ENCODE assay signal across 16 cellular contexts in the genomic region with DNA sequence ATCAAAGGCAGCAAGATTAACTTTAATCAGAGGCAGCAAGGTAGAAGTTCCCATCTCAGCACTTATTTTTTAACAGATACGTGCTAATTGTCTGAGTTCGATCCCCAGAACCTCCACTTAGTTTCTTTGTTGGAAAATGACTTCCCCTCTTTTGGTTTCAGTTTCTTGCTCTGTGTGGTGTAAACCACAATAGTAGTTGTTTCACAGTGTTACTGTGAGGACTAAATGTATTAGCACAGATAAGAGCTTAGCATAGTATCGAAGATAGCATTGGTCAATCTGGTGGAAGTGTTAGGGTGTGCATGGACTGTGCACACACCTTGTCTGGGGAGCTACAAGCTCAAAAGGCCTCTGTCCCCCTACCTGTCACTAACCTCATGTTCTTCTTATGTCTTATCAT.
DNase-seq lines count a peak whose midpoint lies in the region; ATAC-seq lines count a peak whose summit lies in the region.
"Had no signal": no experiment of that assay in that cellular context is flagged by ENCODE, and none has a peak within 500 bp of the region (broad histone marks: within the 10 kb centered on the region; RNA-seq: fewer than 3 reads in every experiment).

No MANE protein-coding gene starts in this region.

- H3K4ac ChIP-seq in neuronal stem cell (ENCODE audit: low read length) = no peak overlapping the region

- no peak overlapping the region for H3K27ac ChIP-seq in neuronal stem cell (replicated peaks; ENCODE audit: low read length)
- H3K27ac ChIP-seq: A549, C4-2B had no signal

- no peaks in the 10 kb centered on the region for H3K4me1 Mint-ChIP-seq in activated naive CD8-positive, alpha-beta T cell treated with anti-CD3 and anti-CD28 coated beads, Interleukin-2, amount 10 ng/mL, durations not matched to agents 7 days and 5 days
- H3K4me1 Mint-ChIP-seq in activated naive CD8-positive, alpha-beta T cell treated with anti-CD3 and anti-CD28 coated beads for 36 hours = peaks cover 2% of the 10 kb centered on the region
- H3K4me1 Mint-ChIP-seq: T-cell had no signal

- H3K79me1 ChIP-seq in neuronal stem cell (ENCODE audit: low read depth, low read length) = no peaks in the 10 kb centered on the region

- no peak overlapping the region for H3K9ac ChIP-seq in neuronal stem cell (ENCODE audit: low read depth, low read length, poor library complexity)

- no peak overlapping the region for H3K18ac ChIP-seq in neuronal stem cell (ENCODE audit: low read length)

- H3K36me3 ChIP-seq in neuronal stem cell (replicated peaks in 1 of 2; ENCODE audit: control insufficient read depth in 2 of 2, insufficient read depth in 2 of 2, low read length in 2 of 2) = no peaks in the 10 kb centered on the region

- H3K27me3 Mint-ChIP-seq in activated naive CD8-positive, alpha-beta T cell treated with anti-CD3 and anti-CD28 coated beads, Interleukin-2, amount 10 ng/mL, durations not matched to agents 7 days and 5 days = no peaks in the 10 kb centered on the region
- H3K27me3 Mint-ChIP-seq in activated naive CD8-positive, alpha-beta T cell treated with anti-CD3 and anti-CD28 coated beads for 36 hours = no peaks in the 10 kb centered on the region
- H3K27me3 Mint-ChIP-seq: T-cell had no signal

- POLR2A ChIA-PET in activated naive CD8-positive, alpha-beta T cell treated with anti-CD3 and anti-CD28 coated beads, Interleukin-2, amount 10 ng/mL, durations not matched to agents 7 days and 5 days (lab: Charles Lee) = no interaction called here

- H2BK12ac ChIP-seq in neuronal stem cell (ENCODE audit: low read length) = no peak overlapping the region

- H2BK120ac ChIP-seq in neuronal stem cell (ENCODE audit: low read depth, low read length) = no peak overlapping the region

- DNase-seq in activated naive CD8-positive, alpha-beta T cell treated with anti-CD3 and anti-CD28 coated beads, Interleukin-2, amount 10 ng/mL, durations not matched to agents 7 days and 5 days = no peak
- no peak for DNase-seq in activated naive CD8-positive, alpha-beta T cell treated with anti-CD3 and anti-CD28 coated beads for 36 hours
- DNase-seq in NOMO-1 treated with DMSO at 0.1 percent for 48 hours (lab: John Stamatoyannopoulos, UW; ENCODE audit: unreplicated experiment) (peak; percentile 24), superior temporal gyrus (ENCODE audit: extremely low spot score) (peak; percentile 1), neuronal stem cell (ENCODE audit: low spot score) (no peak), mesenteric fat pad (ENCODE audit: low spot score) (no peak), germinal center (ENCODE audit: low spot score) (no peak)
- DNase-seq: NCI-H1105 treated with DMSO at 0.1 percent for 48 hours, NCI-H187, NCI-H446, NCI-H774, RPMI8226, T-cell had no signal

- H3K14ac ChIP-seq in neuronal stem cell (ENCODE audit: low read length) = no peak overlapping the region

- no peak overlapping the region for H2AFZ ChIP-seq in neuronal stem cell (ENCODE audit: low read length)

- no peak overlapping the region for H3K4me3 Mint-ChIP-seq in activated naive CD8-positive, alpha-beta T cell treated with anti-CD3 and anti-CD28 coated beads, Interleukin-2, amount 10 ng/mL, durations not matched to agents 7 days and 5 days
- H3K4me3 Mint-ChIP-seq in activated naive CD8-positive, alpha-beta T cell treated with anti-CD3 and anti-CD28 coated beads for 36 hours = no peak overlapping the region
- H3K4me3 Mint-ChIP-seq: T-cell had no signal

- H3K23ac ChIP-seq in neuronal stem cell (ENCODE audit: low read depth, low read length, poor library complexity) = no peak overlapping the region

- no peak overlapping the region for H4K91ac ChIP-seq in neuronal stem cell (ENCODE audit: low read depth, low read length, poor library complexity)

- WGBS in neuronal stem cell (ENCODE audit: extremely low coverage in 2 of 2, insufficient read length in 2 of 2, insufficient replicate concordance in 1 of 2), 2 donors = no CpG with 5 or more reads among the region's 3 CpGs

- no peak overlapping the region for H3K27ac Mint-ChIP-seq in activated naive CD8-positive, alpha-beta T cell treated with anti-CD3 and anti-CD28 coated beads, Interleukin-2, amount 10 ng/mL, durations not matched to agents 7 days and 5 days
- no peak overlapping the region for H3K27ac Mint-ChIP-seq in activated naive CD8-positive, alpha-beta T cell treated with anti-CD3 and anti-CD28 coated beads for 36 hours
- H3K27ac Mint-ChIP-seq: T-cell had no signal

- no peaks in the 10 kb centered on the region for H3K36me3 Mint-ChIP-seq in activated naive CD8-positive, alpha-beta T cell treated with anti-CD3 and anti-CD28 coated beads, Interleukin-2, amount 10 ng/mL, durations not matched to agents 7 days and 5 days
- no peaks in the 10 kb centered on the region for H3K36me3 Mint-ChIP-seq in activated naive CD8-positive, alpha-beta T cell treated with anti-CD3 and anti-CD28 coated beads for 36 hours
- H3K36me3 Mint-ChIP-seq: T-cell had no signal

- no peaks in the 10 kb centered on the region for H3K9me3 ChIP-seq in neuronal stem cell (replicated peaks in 1 of 2; ENCODE audit: control insufficient read depth in 2 of 2, insufficient read depth in 1 of 2, low read depth in 1 of 2, low read length in 2 of 2)
- H3K9me3 ChIP-seq: A549 had no signal

- no peaks in the 10 kb centered on the region for H3K4me1 ChIP-seq in neuronal stem cell (ENCODE audit: control insufficient read depth in 2 of 2, insufficient read depth in 1 of 2, low read depth in 1 of 2, low read length in 2 of 2)
- H3K4me1 ChIP-seq: A549 had no signal

- no peak overlapping the region for H3K4me3 ChIP-seq in neuronal stem cell (ENCODE audit: low read length in 2 of 2)
- H3K4me3 ChIP-seq: A549 had no signal

- ATAC-seq in activated naive CD8-positive, alpha-beta T cell treated with anti-CD3 and anti-CD28 coated beads, Interleukin-2, amount 10 ng/mL, durations not matched to agents 7 days and 5 days (ENCODE audit: low read depth) = peak; percentile 26
- peak; percentile 43 for ATAC-seq in HG03025 (IDR thresholded peaks at IDR 0.05; ENCODE audit: low FRiP score, unreplicated experiment)
- ATAC-seq: A549, T-cell had no signal

- no peak overlapping the region for H2BK5ac ChIP-seq in neuronal stem cell (ENCODE audit: low read length)

- H2BK15ac ChIP-seq in neuronal stem cell (ENCODE audit: low read length) = no peak overlapping the region

- no peak overlapping the region for H3K4me2 ChIP-seq in neuronal stem cell (ENCODE audit: insufficient read depth, low read length, poor library complexity, severe bottlenecking)
- H3K4me2 ChIP-seq: A549 had no signal

- no peak overlapping the region for H2AK5ac ChIP-seq in neuronal stem cell (ENCODE audit: low read depth, low read length)

- no peaks in the 10 kb centered on the region for H3K9me3 Mint-ChIP-seq in activated naive CD8-positive, alpha-beta T cell treated with anti-CD3 and anti-CD28 coated beads, Interleukin-2, amount 10 ng/mL, durations not matched to agents 7 days and 5 days
- H3K9me3 Mint-ChIP-seq in activated naive CD8-positive, alpha-beta T cell treated with anti-CD3 and anti-CD28 coated beads for 36 hours = no peaks in the 10 kb centered on the region

- no peak overlapping the region for H4K8ac ChIP-seq in neuronal stem cell (ENCODE audit: low read depth, low read length)

- no peaks in the 10 kb centered on the region for H3K27me3 ChIP-seq in neuronal stem cell (ENCODE audit: control insufficient read depth in 3 of 3, insufficient read depth in 3 of 3, low read depth in 1 of 3, low read length in 3 of 3)

Comparison
In these comparisons a context has a peak if more than half of its experiments do, and no peak if none do; other contexts are left out.
1. DNase-seq: peak in NOMO-1 treated with DMSO at 0.1 percent for 48 hours (single experiment) and superior temporal gyrus (single experiment); none in activated naive CD8-positive, alpha-beta T cell treated with anti-CD3 and anti-CD28 coated beads, Interleukin-2, amount 10 ng/mL, durations not matched to agents 7 days and 5 days (single experiment), activated naive CD8-positive, alpha-beta T cell treated with anti-CD3 and anti-CD28 coated beads for 36 hours (single experiment), neuronal stem cell (single experiment), mesenteric fat pad (single experiment) and germinal center (single experiment).